In genomic region chr15:81265256-81265943, GRCh38 we compare ENCODE assay signal across 8 cellular contexts. TPM values are rescaled to one million over a fixed set of nuclear protein-coding genes. Genes with fewer than 3 reads are reported as not detected.
DNase-seq lines count a peak whose midpoint lies in the region; ATAC-seq lines count a peak whose summit lies in the region.

No MANE protein-coding gene starts in this region.

- DNase-seq in SHP77 (lab: John Stamatoyannopoulos, UW) (peak; percentile 28 to 60), SHP77 treated with DMSO at 0.1 percent for 48 hours (lab: John Stamatoyannopoulos, UW) (no peak), glomerular visceral epithelial cell (ENCODE audit: extremely low spot score) (no peak), DMS79 treated with DMSO at 0.1 percent for 48 hours (lab: John Stamatoyannopoulos, UW) (no peak), HuH-7.5 (ENCODE audit: low spot score) (no peak)
- no peak for DNase-seq in effector memory CD8-positive, alpha-beta T cell

- no peaks in the 10 kb centered on the region for H3K36me3 ChIP-seq in skeletal muscle satellite cell (ENCODE audit: insufficient read depth, low read length)

- H3K9me3 ChIP-seq in skeletal muscle satellite cell (replicated peaks; ENCODE audit: low read length) = no peaks in the 10 kb centered on the region

- peak overlapping the region; percentile 4 to 89 (median 60) for H3K4me3 Mint-ChIP-seq in IgD-negative memory B cell
- peak overlapping the region; percentile 61 to 77 for H3K4me3 Mint-ChIP-seq in effector memory CD8-positive, alpha-beta T cell

- H3K9ac ChIP-seq in skeletal muscle satellite cell (ENCODE audit: low read depth, low read length) = no peak overlapping the region

- H3K4me1 ChIP-seq in skeletal muscle satellite cell (ENCODE audit: control insufficient read depth, insufficient read depth, low read length) = peaks cover 5% of the 10 kb centered on the region

- H3K4me1 Mint-ChIP-seq in IgD-negative memory B cell = peaks cover 9 to 15% (median 10%) of the 10 kb centered on the region in 3 donors
- H3K4me1 Mint-ChIP-seq in effector memory CD8-positive, alpha-beta T cell (ENCODE audit: low read depth in 2 of 2) = peaks cover 17% of the 10 kb centered on the region in 2 donors

- H3K4me2 ChIP-seq in skeletal muscle satellite cell (ENCODE audit: low read length) = peak overlapping the region; percentile 71

- H3K4me3 ChIP-seq in skeletal muscle satellite cell (ENCODE audit: low read length) = peak overlapping the region; percentile 49

- H3K36me3 Mint-ChIP-seq in IgD-negative memory B cell = no peaks in the 10 kb centered on the region
- H3K36me3 Mint-ChIP-seq in effector memory CD8-positive, alpha-beta T cell (ENCODE audit: insufficient read depth) = peaks cover 3% of the 10 kb centered on the region

- H3K27me3 Mint-ChIP-seq in IgD-negative memory B cell = peaks cover 9% of the 10 kb centered on the region
- peaks cover 19 to 24% of the 10 kb centered on the region in 2 donors for H3K27me3 Mint-ChIP-seq in effector memory CD8-positive, alpha-beta T cell

- peaks cover 20% of the 10 kb centered on the region for H3K27me3 ChIP-seq in skeletal muscle satellite cell (ENCODE audit: control insufficient read depth, insufficient read depth, low read length)

- no peaks in the 10 kb centered on the region for H3K9me3 Mint-ChIP-seq in IgD-negative memory B cell
- no peaks in the 10 kb centered on the region for H3K9me3 Mint-ChIP-seq in effector memory CD8-positive, alpha-beta T cell

- no peak for ATAC-seq in effector memory CD8-positive, alpha-beta T cell (replicated peaks)

- peak overlapping the region in 1 of 3 donors; percentile 32 for H3K27ac Mint-ChIP-seq in IgD-negative memory B cell
- no peak overlapping the region for H3K27ac Mint-ChIP-seq in effector memory CD8-positive, alpha-beta T cell

RNA-seq across cellular contexts. Expression of gene STARD5, which starts 58.5 kb away (rescaled TPM):
- 8.4 TPM for polyA plus RNA-seq in IgD-negative memory B cell
- 3.3 and 6.1 TPM in 2 replicates for total RNA-seq in skeletal muscle satellite cell (2012; rRNA removed)

Comparison
In these comparisons a context has a peak if more than half of its experiments do, and no peak if none do; other contexts are left out.
1. DNase-seq: peak in SHP77 (2 of 2); none in SHP77 treated with DMSO at 0.1 percent for 48 hours (single experiment), effector memory CD8-positive, alpha-beta T cell (0 of 3), glomerular visceral epithelial cell (single experiment), DMS79 treated with DMSO at 0.1 percent for 48 hours (single experiment) and HuH-7.5 (single experiment).